Comparison of ENCODE assay signal across 11 cellular contexts in the genomic region with DNA sequence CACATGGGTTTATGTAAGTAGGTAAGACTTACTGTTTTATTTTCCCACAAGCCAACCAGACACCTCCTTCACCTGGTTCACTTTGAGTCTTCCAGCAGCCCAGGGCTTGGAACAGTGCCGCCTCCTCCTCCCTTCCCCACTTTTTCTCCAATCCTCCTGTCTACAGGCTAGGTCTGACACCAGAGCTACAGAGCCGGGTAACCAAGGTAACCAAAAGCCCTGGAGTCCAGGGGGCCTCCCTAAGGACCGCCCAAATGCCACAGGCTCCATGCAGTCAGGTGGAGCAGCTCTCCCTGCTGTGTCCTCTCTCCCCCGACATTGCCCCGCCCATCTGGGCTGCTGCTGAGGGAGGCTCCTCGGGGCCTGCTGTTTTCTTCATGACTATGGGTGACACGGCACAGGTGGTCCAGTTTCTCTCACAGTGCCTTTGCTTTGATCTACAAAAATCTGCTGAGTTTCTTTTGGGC.
A peak's percentile ranks its signal among the peaks of the same experiment; 100 is the strongest.
DNase-seq lines count a peak whose midpoint lies in the region; ATAC-seq, FAIRE-seq and TF ChIP-seq lines count a peak whose summit lies in the region.
"Had no signal": no experiment of that assay in that cellular context is flagged by ENCODE, and none has a peak within 500 bp of the region (broad histone marks: within the 10 kb centered on the region; RNA-seq: fewer than 3 reads in every experiment).

No MANE protein-coding gene starts in this region.

- no peak for TF ChIP-seq EP300 in HepG2 (IDR thresholded peaks at IDR 0.05; ENCODE audit: low read depth in 2 of 2, low read length in 2 of 2)
- no peak for TF ChIP-seq EP300 in HepG2 (CRISPR knock-in tag; IDR thresholded peaks at IDR 0.05; ENCODE audit: borderline replicate concordance)

- TF ChIP-seq POLR2A in HepG2 (IDR thresholded peaks at IDR 0.05; ENCODE audit: insufficient read depth in 1 of 2, low read depth in 2 of 2, low read length in 2 of 2) (no peak), right lobe of liver (IDR thresholded peaks at IDR 0.05) (no peak), breast epithelium (IDR thresholded peaks at IDR 0.05) (no peak), H54 (IDR thresholded peaks at IDR 0.05; ENCODE audit: low read depth, low read length) (no peak)

- FAIRE-seq in HepG2 (lab: Jason Lieb, UNC): no peak
- FAIRE-seq in H54 (lab: Jason Lieb, UNC): no peak

- DNase-seq in HepG2 (ENCODE audit: low spot score): peak; percentile 13
- no peak for DNase-seq in right lobe of liver
- DNase-seq in NCI-H82 (lab: John Stamatoyannopoulos, UW): peak; percentile 96
- no peak for DNase-seq in breast epithelium (ENCODE audit: low spot score in 2 of 2)
- DNase-seq in H54 (ENCODE audit: insufficient read length, low spot score): no peak
- DNase-seq: dorsolateral prefrontal cortex, GDM1, Kasumi-1 had no signal

- TF ChIP-seq CTCF in HepG2 (CRISPR knock-in tag; IDR thresholded peaks at IDR 0.05): no peak
- no peak for TF ChIP-seq CTCF in right lobe of liver (IDR thresholded peaks at IDR 0.05)
- no peak for TF ChIP-seq CTCF in breast epithelium (IDR thresholded peaks at IDR 0.05)

- BruUV-seq in HepG2 (replicated peaks; lab: Mats Ljungman, UMichigan): no TSS peak

- H3K27ac ChIP-seq in HepG2 (ENCODE audit: extremely low read length, insufficient read depth, low read length): no peak overlapping the region
- H3K27ac ChIP-seq in right lobe of liver: no peak overlapping the region
- peak overlapping the region; percentile 4 for H3K27ac ChIP-seq in iPS-18a (ENCODE audit: low read length)
- no peak overlapping the region for H3K27ac ChIP-seq in breast epithelium
- H3K27ac ChIP-seq: dorsolateral prefrontal cortex had no signal

- POLR2A ChIA-PET in HepG2 (lab: Yijun Ruan, JAX): no interaction called here

- H3K4me3 ChIP-seq in HepG2 (replicated peaks in 1 of 3; ENCODE audit: insufficient read depth in 1 of 3, low read depth in 2 of 3, low read length in 3 of 3) (no peak overlapping the region), right lobe of liver (no peak overlapping the region), iPS-18a (ENCODE audit: low read length) (peak overlapping the region; percentile 33), breast epithelium (no peak overlapping the region)
- H3K4me3 ChIP-seq: dorsolateral prefrontal cortex had no signal

- ATAC-seq in HepG2 (peak; percentile 83), right lobe of liver (no peak), HG02678 (IDR thresholded peaks at IDR 0.05; ENCODE audit: unreplicated experiment) (no peak), GM19452 (IDR thresholded peaks at IDR 0.05; ENCODE audit: unreplicated experiment) (no peak)

- no peak for TF ChIP-seq RAD21 in HepG2 (CRISPR knock-in tag; IDR thresholded peaks at IDR 0.05)

- intact Hi-C loops in HepG2 (cut with micrococcal nuclease; ENCODE audit: unreplicated experiment) (no loop called here), right lobe of liver (cut with DNase I) (no loop called here), breast epithelium (cut with DNase I; ENCODE audit: low total_unique reads) (no loop called here)

- H3K9me3 ChIP-seq in HepG2 (ENCODE audit: low read length): no peaks in the 10 kb centered on the region
- H3K9me3 ChIP-seq in right lobe of liver: no peaks in the 10 kb centered on the region
- H3K9me3 ChIP-seq in iPS-18a (ENCODE audit: control insufficient read depth, low read depth, low read length): no peaks in the 10 kb centered on the region
- H3K9me3 ChIP-seq in breast epithelium: no peaks in the 10 kb centered on the region

- H3K4me1 ChIP-seq in HepG2 (ENCODE audit: insufficient read depth, low read length) (no peaks in the 10 kb centered on the region), right lobe of liver (no peaks in the 10 kb centered on the region), iPS-18a (ENCODE audit: control insufficient read depth, low read depth, low read length) (peaks cover 73% of the 10 kb centered on the region), breast epithelium (no peaks in the 10 kb centered on the region)

- 2% methylated on average over 7 of the region's 7 CpGs for WGBS in HepG2 (ENCODE audit: low lambda C conversion rate)
- WGBS in right lobe of liver (ENCODE audit: insufficient coverage, low coverage, low lambda C conversion rate, missing lambda C conversion rate): 67% methylated on average over 2 of the region's 7 CpGs

- H3K79me2 ChIP-seq in HepG2 (ENCODE audit: insufficient read depth, low read length): no peaks in the 10 kb centered on the region

- H3K36me3 ChIP-seq in HepG2 (replicated peaks in 1 of 2; ENCODE audit: control insufficient read depth in 1 of 2, insufficient read depth in 2 of 2, low read length in 2 of 2): no peaks in the 10 kb centered on the region
- no peaks in the 10 kb centered on the region for H3K36me3 ChIP-seq in right lobe of liver
- no peaks in the 10 kb centered on the region for H3K36me3 ChIP-seq in iPS-18a (ENCODE audit: control insufficient read depth, low read depth, low read length)
- H3K36me3 ChIP-seq in breast epithelium: no peaks in the 10 kb centered on the region

- H3K9ac ChIP-seq in HepG2 (ENCODE audit: insufficient read depth, low read depth, low read length) (no peak overlapping the region), iPS-18a (ENCODE audit: low read length) (no peak overlapping the region)

- CTCF ChIA-PET in HepG2 (lab: Yijun Ruan, JAX; ENCODE audit: low intra/inter-chr PET ratio, low total read pairs): no interaction called here

- H3K27me3 ChIP-seq in HepG2 (ENCODE audit: control insufficient read depth in 1 of 2, insufficient read depth in 2 of 2, low read length in 2 of 2) (peaks cover 0 to 4% of the 10 kb centered on the region in 2 experiments; a peak in 2 of 5 replicates), right lobe of liver (no peaks in the 10 kb centered on the region), iPS-18a (ENCODE audit: control insufficient read depth, insufficient read depth, low read length) (peaks cover 6% of the 10 kb centered on the region), breast epithelium (no peaks in the 10 kb centered on the region)
- H3K27me3 ChIP-seq: dorsolateral prefrontal cortex had no signal

- H2AFZ ChIP-seq in HepG2 (ENCODE audit: low read length): no peak overlapping the region

- no peaks in the 10 kb centered on the region for H4K20me1 ChIP-seq in HepG2 (ENCODE audit: insufficient read depth, low read length)

- peak overlapping the region; percentile 27; the same call in 1 of the 2 replicates for H3K4me2 ChIP-seq in HepG2 (ENCODE audit: low read depth, low read length)

- in situ Hi-C loops in HepG2 (cut with HindIII; ENCODE audit: extremely low pct_ligation_motif_present, low pct_unique_long_range_greater_than_20kb): no loop called here

TF ChIP-seq in HepG2, 621 proteins besides CTCF, POLR2A, EP300 and RAD21:
- no peak for TF ChIP-seq FOXO4 (CRISPR knock-in tag; conservative IDR thresholded peaks at IDR 0.05)
- no peak for TF ChIP-seq RBFOX2 (IDR thresholded peaks at IDR 0.05; ENCODE audit: low read depth, low read length)
- TF ChIP-seq ZNF281 (CRISPR knock-in tag; IDR thresholded peaks at IDR 0.05; ENCODE audit: borderline replicate concordance): no peak
- no peak for TF ChIP-seq THYN1 (CRISPR knock-in tag; IDR thresholded peaks at IDR 0.05; ENCODE audit: borderline replicate concordance, low read depth)

Comparison
In these comparisons a context has a peak if more than half of its experiments do, and no peak if none do; other contexts are left out.
1. DNase-seq: peak in HepG2 (single experiment) and NCI-H82 (single experiment); none in right lobe of liver (0 of 3), breast epithelium (0 of 2) and H54 (single experiment).